13 cellular contexts compared by ENCODE assay signal in the genomic region with DNA sequence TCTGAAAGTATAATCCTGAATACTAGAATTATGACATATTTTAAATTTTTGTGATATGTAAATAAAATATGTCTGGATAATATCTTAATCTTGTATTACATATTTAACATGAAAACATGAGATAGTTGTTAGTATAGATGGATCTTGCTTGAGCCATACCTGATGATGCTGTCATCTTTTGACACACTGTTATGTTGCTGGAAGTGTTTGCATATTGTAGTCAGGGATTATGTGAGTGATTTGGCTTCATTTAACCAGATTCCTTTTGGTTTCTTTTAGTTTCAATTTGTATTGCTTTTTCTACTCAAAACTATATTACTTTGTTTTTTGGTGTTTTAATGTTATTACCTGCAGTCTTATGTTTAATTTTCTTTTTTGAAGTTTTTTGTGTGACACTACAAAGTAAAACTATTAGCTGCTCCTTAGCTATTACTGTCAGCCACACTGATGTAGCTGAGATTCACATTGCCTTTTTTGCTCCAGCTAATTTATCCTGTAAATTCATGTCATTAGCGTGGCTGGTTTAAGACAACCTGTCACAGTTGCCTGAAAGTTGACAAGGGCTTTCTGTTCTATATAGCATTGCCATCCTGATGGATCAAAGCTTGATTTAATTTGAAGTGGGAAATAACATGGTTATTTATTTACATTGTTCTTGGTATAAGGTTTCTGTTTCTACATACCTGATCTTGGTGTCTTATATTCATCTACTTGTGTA. TPM values are rescaled to one million over a fixed set of nuclear protein-coding genes. Genes with fewer than 3 reads are reported as not detected.
DNase-seq lines count a peak whose midpoint lies in the region; ATAC-seq and TF ChIP-seq lines count a peak whose summit lies in the region.
"Had no signal": no experiment of that assay in that cellular context is flagged by ENCODE, and none has a peak within 500 bp of the region (broad histone marks: within the 10 kb centered on the region; RNA-seq: fewer than 3 reads in every experiment).

No MANE protein-coding gene starts in this region.

- H3K4me2 ChIP-seq in osteoblast (ENCODE audit: insufficient read depth, low read length): no peak overlapping the region

- ATAC-seq in GM18907 (IDR thresholded peaks at IDR 0.05; ENCODE audit: unreplicated experiment) (peak; percentile 49), HG02884 (IDR thresholded peaks at IDR 0.05; ENCODE audit: unreplicated experiment) (peak; percentile 57), WTC11 (no peak), upper lobe of right lung (no peak)

- peaks cover 7% of the 10 kb centered on the region for H3K36me3 Mint-ChIP-seq in WTC11

- DNase-seq in WTC11 (ENCODE audit: low spot score) (no peak), osteoblast (ENCODE audit: insufficient read length, low spot score, missing footprints) (peak; percentile 5), upper lobe of right lung (no peak), NCI-H2029 (lab: John Stamatoyannopoulos, UW) (no peak)
- no peak for DNase-seq in activated naive CD4-positive, alpha-beta T cell treated with Interleukin-2 at 50 U/mL for 16 hours
- DNase-seq: activated gamma-delta T cell; central memory CD4-positive, alpha-beta T cell; DMS153; testis had no signal

- peaks cover 73% of the 10 kb centered on the region for H3K79me2 ChIP-seq in osteoblast (ENCODE audit: insufficient read depth, low read length)

- H4K20me1 ChIP-seq in osteoblast (ENCODE audit: insufficient read depth, low read length): no peaks in the 10 kb centered on the region

- TF ChIP-seq CTCF in WTC11 (IDR thresholded peaks at IDR 0.05) (no peak), osteoblast (IDR thresholded peaks at IDR 0.05; ENCODE audit: extremely low read depth, low read depth, low read length) (no peak), upper lobe of right lung (IDR thresholded peaks at IDR 0.05) (no peak)

- H3K27me3 ChIP-seq in osteoblast (ENCODE audit: insufficient read depth, low read length) (no peaks in the 10 kb centered on the region), upper lobe of right lung (no peaks in the 10 kb centered on the region)
- H3K27me3 ChIP-seq: testis had no signal

- H3K9me3 ChIP-seq in osteoblast (ENCODE audit: low read depth, low read length): no peaks in the 10 kb centered on the region
- no peaks in the 10 kb centered on the region for H3K9me3 ChIP-seq in upper lobe of right lung
- H3K9me3 ChIP-seq: testis had no signal

- H3K4me1 ChIP-seq in osteoblast (ENCODE audit: insufficient read depth, low read length): peaks cover 7% of the 10 kb centered on the region
- peaks cover 9% of the 10 kb centered on the region for H3K4me1 ChIP-seq in upper lobe of right lung

- no peaks in the 10 kb centered on the region for H3K9me3 Mint-ChIP-seq in WTC11
- H3K9me3 Mint-ChIP-seq: IgD-negative memory B cell had no signal

- H3K27ac ChIP-seq in osteoblast (ENCODE audit: low read depth, low read length): no peak overlapping the region
- H3K27ac ChIP-seq in upper lobe of right lung: no peak overlapping the region
- H3K27ac ChIP-seq: testis, VCaP had no signal

- POLR2A ChIA-PET in WTC11 (lab: Charles Lee): interaction anchor here (0.5 kb wide), 1 partner anchor 22 kb away, joined by 4 read pairs; no protein-coding TSS in a partner anchor

- no peak overlapping the region for H2AFZ ChIP-seq in osteoblast (ENCODE audit: low read length)

- H3K36me3 ChIP-seq in osteoblast (ENCODE audit: insufficient read depth, low read length) (peaks cover 1% of the 10 kb centered on the region), upper lobe of right lung (no peaks in the 10 kb centered on the region)

- peak overlapping the region; percentile 13 for H3K27ac Mint-ChIP-seq in WTC11

- CTCF ChIA-PET in WTC11 (lab: Charles Lee): interaction anchor here (0.9 kb wide), 1 partner anchor 34 kb away, joined by 5 read pairs; a partner anchor contains a TSS

- no peaks in the 10 kb centered on the region for H3K27me3 Mint-ChIP-seq in WTC11 (ENCODE audit: low read depth)
- H3K27me3 Mint-ChIP-seq: IgD-negative memory B cell had no signal

- H3K4me1 Mint-ChIP-seq in WTC11: peaks cover 76% of the 10 kb centered on the region

- no peak overlapping the region for H3K4me3 Mint-ChIP-seq in WTC11

- no peak overlapping the region for H3K4me3 ChIP-seq in osteoblast (ENCODE audit: insufficient read depth, low read length)
- H3K4me3 ChIP-seq in upper lobe of right lung: no peak overlapping the region
- H3K4me3 ChIP-seq: testis had no signal

- intact Hi-C loops in upper lobe of right lung (cut with DNase I): no loop called here

TF ChIP-seq in WTC11, 78 proteins besides CTCF, POLR2A, EP300 and RAD21:
- TF ChIP-seq RORB (CRISPR knock-in tag; IDR thresholded peaks at IDR 0.05): no peak
- TF ChIP-seq, protein P1, sequence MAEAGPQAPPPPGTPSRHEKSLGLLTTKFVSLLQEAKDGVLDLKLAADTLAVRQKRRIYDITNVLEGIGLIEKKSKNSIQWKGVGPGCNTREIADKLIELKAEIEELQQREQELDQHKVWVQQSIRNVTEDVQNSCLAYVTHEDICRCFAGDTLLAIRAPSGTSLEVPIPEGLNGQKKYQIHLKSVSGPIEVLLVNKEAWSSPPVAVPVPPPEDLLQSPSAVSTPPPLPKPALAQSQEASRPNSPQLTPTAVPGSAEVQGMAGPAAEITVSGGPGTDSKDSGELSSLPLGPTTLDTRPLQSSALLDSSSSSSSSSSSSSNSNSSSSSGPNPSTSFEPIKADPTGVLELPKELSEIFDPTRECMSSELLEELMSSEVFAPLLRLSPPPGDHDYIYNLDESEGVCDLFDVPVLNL (CRISPR knock-in tag; IDR thresholded peaks at IDR 0.05; ENCODE audit: borderline replicate concordance, low read depth): no peak
- no peak for TF ChIP-seq ZNF121 (CRISPR knock-in tag; IDR thresholded peaks at IDR 0.05)
- no peak for TF ChIP-seq HMGA2 (CRISPR knock-in tag; IDR thresholded peaks at IDR 0.05)
- no peak for TF ChIP-seq KAT7 (CRISPR knock-in tag; IDR thresholded peaks at IDR 0.05; ENCODE audit: borderline replicate concordance)
- no peak for TF ChIP-seq ZBTB21 (CRISPR knock-in tag; IDR thresholded peaks at IDR 0.05; ENCODE audit: borderline replicate concordance)
- TF ChIP-seq TEAD1 (CRISPR knock-in tag; IDR thresholded peaks at IDR 0.05): no peak
- TF ChIP-seq IRF2 (CRISPR knock-in tag; IDR thresholded peaks at IDR 0.05; ENCODE audit: borderline replicate concordance, low read depth): no peak
TF ChIP-seq in WTC11: peak in this region for 0.

RNA-seq across cellular contexts. Expression of a gene that starts 33.7 kb away (rescaled TPM):
- 86.7 to 102 TPM (median 91.4 TPM) in 3 replicates for total RNA-seq in WTC11 (2021)
- total RNA-seq in osteoblast: 48.6 and 52.8 TPM in 2 replicates
- total RNA-seq in upper lobe of right lung: 30.4 TPM

RNA-seq across cellular contexts. Expression of a gene that starts 59.4 kb away (rescaled TPM):
- total RNA-seq in WTC11 (2021) (244 to 252 TPM (median 247 TPM) in 3 replicates), osteoblast (265 and 293 TPM in 2 replicates), upper lobe of right lung (166 TPM)

Comparison
In these comparisons a context has a peak if more than half of its experiments do, and no peak if none do; other contexts are left out.
1. ATAC-seq: peak in GM18907 (single experiment) and HG02884 (single experiment); none in WTC11 (single experiment) and upper lobe of right lung (single experiment).